Comparison of ENCODE assay signal across 29 cellular contexts in genomic region chr6:137170266-137171052, GRCh38. TPM values are rescaled to one million over a fixed set of nuclear protein-coding genes. Genes with fewer than 3 reads are reported as not detected.
DNase-seq lines count a peak whose midpoint lies in the region; ATAC-seq, FAIRE-seq and TF ChIP-seq lines count a peak whose summit lies in the region.
"Had no signal": no experiment of that assay in that cellular context is flagged by ENCODE, and none has a peak within 500 bp of the region (broad histone marks: within the 10 kb centered on the region; RNA-seq: fewer than 3 reads in every experiment).

No MANE protein-coding gene starts in this region.

- no peak overlapping the region for H2BK5ac ChIP-seq in trophoblast cell (ENCODE audit: low read depth, low read length, poor library complexity)

- H4K91ac ChIP-seq in trophoblast cell (ENCODE audit: low read depth, low read length), result no peak overlapping the region

- no peak overlapping the region for H3K14ac ChIP-seq in trophoblast cell (ENCODE audit: low read length)

- H3K79me2 ChIP-seq in Karpas-422 (ENCODE audit: low read length) (no peaks in the 10 kb centered on the region), K562 (ENCODE audit: control insufficient read depth, insufficient read depth, low read length) (no peaks in the 10 kb centered on the region), trophoblast cell (ENCODE audit: control insufficient read depth, insufficient read depth, low read length, poor library complexity) (no peaks in the 10 kb centered on the region)

- ATAC-seq in K562 (peak; percentile 69), HG03139 (IDR thresholded peaks at IDR 0.05; ENCODE audit: unreplicated experiment) (no peak), esophagus mucosa (no peak)
- ATAC-seq: A549; CD8-positive, alpha-beta T cell; Right ventricle myocardium inferior; SK-N-SH treated with all-trans-retinoic acid at 6 μM for 48 hours had no signal

- POLR2A ChIA-PET in CD8-positive, alpha-beta memory T cell (lab: Charles Lee), result no interaction called here
- POLR2A ChIA-PET in K562 (lab: Yijun Ruan, JAX), result interaction anchor here (0.6 to 1.4 kb wide), 4 partner anchors 9 to 711 kb away, joined by 3 to 4 read pairs (median 3); no protein-coding TSS in a partner anchor

- no peak for DNase-seq in CD8-positive, alpha-beta memory T cell
- no peak for DNase-seq in Karpas-422
- DNase-seq in K562 (ENCODE audit: extremely low read depth in 1 of 4, low spot score in 3 of 4), result peak in 1 of 4 experiments; percentile 58
- peak; percentile 18 to 68 for DNase-seq in trophoblast cell
- DNase-seq in D721Med (ENCODE audit: insufficient read length, low spot score), result no peak
- DNase-seq: AML-193; C1 segment of cervical spinal cord; CD8-positive, alpha-beta T cell; DMS79 treated with DMSO at 0.1 percent for 48 hours; GF-D8; H9; IMR-90; MV-4-11; NCI-H1105; NCI-H1436 treated with DMSO at 0.1 percent for 48 hours; NCI-H1930; NCI-H2107; NCI-H446; NCI-H524 treated with DMSO at 0.1 percent for 48 hours; NCI-H774; PC-9; SJCRH30 had no signal

- peak overlapping the region; percentile 36 for H3K27ac ChIP-seq in CD8-positive, alpha-beta memory T cell (ENCODE audit: low read depth, low read length)
- H3K27ac ChIP-seq in Karpas-422 (ENCODE audit: low read length) (no peak overlapping the region), K562 (ENCODE audit: extremely low read depth, low read depth, low read length) (peak overlapping the region; percentile 75), trophoblast cell (ENCODE audit: low read depth, low read length) (peak overlapping the region; percentile 40)
- H3K27ac ChIP-seq: A549, KMS-11, PC-9, SJCRH30 had no signal

- no peak overlapping the region for H4K12ac ChIP-seq in trophoblast cell (ENCODE audit: low read depth, low read length)

- TF ChIP-seq RAD21 in K562 (CRISPR knock-in tag; conservative IDR thresholded peaks at IDR 0.05 in 1 of 2, IDR thresholded peaks at IDR 0.05 in 1 of 2), result no peak; a peak in 1 of 4 replicates

- no peak overlapping the region for H3K4me3 Mint-ChIP-seq in CD8-positive, alpha-beta memory T cell
- H3K4me3 Mint-ChIP-seq: CD8-positive, alpha-beta T cell; H9 had no signal

- no peaks in the 10 kb centered on the region for H3K9me3 Mint-ChIP-seq in CD8-positive, alpha-beta memory T cell
- H3K9me3 Mint-ChIP-seq: CD8-positive, alpha-beta T cell had no signal

- H3K27me3 ChIP-seq in CD8-positive, alpha-beta memory T cell (ENCODE audit: insufficient read depth, low read length, poor library complexity, severe bottlenecking), result no peaks in the 10 kb centered on the region
- H3K27me3 ChIP-seq in Karpas-422 (ENCODE audit: low read length) (no peaks in the 10 kb centered on the region), K562 (ENCODE audit: control insufficient read depth in 2 of 2, insufficient read depth in 2 of 2, low read length in 2 of 2) (no peaks in the 10 kb centered on the region), trophoblast cell (ENCODE audit: insufficient read depth, low read length) (no peaks in the 10 kb centered on the region)
- H3K27me3 ChIP-seq: SJCRH30 had no signal

- no peaks in the 10 kb centered on the region for H3K36me3 ChIP-seq in CD8-positive, alpha-beta memory T cell (ENCODE audit: insufficient read depth, low read length)
- no peaks in the 10 kb centered on the region for H3K36me3 ChIP-seq in Karpas-422 (ENCODE audit: insufficient read depth, low read length)
- no peaks in the 10 kb centered on the region for H3K36me3 ChIP-seq in K562 (ENCODE audit: control insufficient read depth, insufficient read depth, low read length)
- no peaks in the 10 kb centered on the region for H3K36me3 ChIP-seq in trophoblast cell (ENCODE audit: control insufficient read depth in 1 of 2, insufficient read depth in 2 of 2, low read length in 2 of 2)
- H3K36me3 ChIP-seq: SJCRH30 had no signal

- FAIRE-seq in K562 (lab: Jason Lieb, UNC), result peak; percentile 71
- FAIRE-seq in D721Med (lab: Jason Lieb, UNC), result no peak
- FAIRE-seq: A549 had no signal

- no peaks in the 10 kb centered on the region for H3K27me3 Mint-ChIP-seq in CD8-positive, alpha-beta memory T cell

- H3K18ac ChIP-seq in trophoblast cell (ENCODE audit: low read length), result no peak overlapping the region

- no peak overlapping the region for H3K4me2 ChIP-seq in Karpas-422 (ENCODE audit: low read depth, low read length, poor library complexity, severe bottlenecking)
- peak overlapping the region; percentile 72 for H3K4me2 ChIP-seq in K562 (ENCODE audit: insufficient read depth, low read length)
- H3K4me2 ChIP-seq in trophoblast cell (ENCODE audit: low read length), result no peak overlapping the region
- H3K4me2 ChIP-seq: A549, KMS-11, PC-9 had no signal

- H4K20me1 ChIP-seq in Karpas-422 (ENCODE audit: insufficient read depth, low read depth, low read length) (no peaks in the 10 kb centered on the region), K562 (replicated peaks; ENCODE audit: control insufficient read depth, insufficient read depth, low read length) (no peaks in the 10 kb centered on the region)

- no peak overlapping the region for H4K8ac ChIP-seq in trophoblast cell (ENCODE audit: low read depth, low read length)

- H3K79me1 ChIP-seq in trophoblast cell (ENCODE audit: low read length), result peaks cover 1% of the 10 kb centered on the region

- in situ Hi-C loops in K562 (cut with MboI), result no loop called here

- no peak overlapping the region for H2BK120ac ChIP-seq in trophoblast cell (ENCODE audit: insufficient read depth, low read length, poor library complexity)

- no peaks in the 10 kb centered on the region for H3K9me2 ChIP-seq in Karpas-422 (replicated peaks; ENCODE audit: insufficient read depth, low read length)

- H2AK5ac ChIP-seq in trophoblast cell (ENCODE audit: low read length), result no peak overlapping the region

- TF ChIP-seq POLR2A in K562 (conservative IDR thresholded peaks at IDR 0.05), result no peak

- no peaks in the 10 kb centered on the region for H3K36me3 Mint-ChIP-seq in CD8-positive, alpha-beta memory T cell
- H3K36me3 Mint-ChIP-seq: CD8-positive, alpha-beta T cell had no signal

- CTCF ChIA-PET in CD8-positive, alpha-beta memory T cell (lab: Charles Lee), result no interaction called here
- CTCF ChIA-PET in K562 (lab: Yijun Ruan, JAX; ENCODE audit: low intra/inter-chr PET ratio), result no interaction called here

- no peak overlapping the region for H2BK12ac ChIP-seq in trophoblast cell (ENCODE audit: low read length)

- intact Hi-C loops in K562 (cut with micrococcal nuclease), result loop anchor here (1.0 kb wide), 1 partner anchor 48 kb away; no protein-coding TSS in a partner anchor

- H3K4me1 Mint-ChIP-seq in CD8-positive, alpha-beta memory T cell, result peaks cover 13 to 22% (median 17%) of the 10 kb centered on the region in 3 donors

- H2AFZ ChIP-seq in Karpas-422 (ENCODE audit: low read length) (0 out of 2 replicates have a peak overlapping the region, but pooled peaks have one; percentile 45), K562 (ENCODE audit: low read depth, low read length) (peak overlapping the region; percentile 95), trophoblast cell (ENCODE audit: insufficient read depth, low read length, poor library complexity) (no peak overlapping the region)
- H2AFZ ChIP-seq: PC-9 had no signal

- H3K4me3 ChIP-seq in CD8-positive, alpha-beta memory T cell (ENCODE audit: low read length), result no peak overlapping the region
- H3K4me3 ChIP-seq in Karpas-422 (ENCODE audit: low read length) (no peak overlapping the region), K562 (no peak overlapping the region), trophoblast cell (ENCODE audit: low read depth, low read length) (no peak overlapping the region)
- H3K4me3 ChIP-seq: A549, PC-9, SJCRH30 had no signal

- peak; percentile 58; the same call in 1 of the 2 replicates for TF ChIP-seq EP300 in K562 (IDR thresholded peaks at IDR 0.05; ENCODE audit: low read length)

- H3K4me1 ChIP-seq in CD8-positive, alpha-beta memory T cell (ENCODE audit: insufficient read depth, low read length), result peaks cover 9% of the 10 kb centered on the region
- H3K4me1 ChIP-seq in Karpas-422 (ENCODE audit: low read length), result peaks cover 35% of the 10 kb centered on the region
- H3K4me1 ChIP-seq in K562 (replicated peaks in 1 of 2; ENCODE audit: control insufficient read depth in 2 of 2, insufficient read depth in 2 of 2, low read length in 2 of 2), result peaks cover 4 to 45% of the 10 kb centered on the region in 2 experiments; a peak in 4 of 5 replicates
- peaks cover 0 to 2% of the 10 kb centered on the region in 2 experiments for H3K4me1 ChIP-seq in trophoblast cell (ENCODE audit: control insufficient read depth in 1 of 2, insufficient read depth in 2 of 2, low read length in 2 of 2)
- H3K4me1 ChIP-seq: A549, SJCRH30 had no signal

- H3K9me3 ChIP-seq in CD8-positive, alpha-beta memory T cell (ENCODE audit: low read length), result no peaks in the 10 kb centered on the region
- no peaks in the 10 kb centered on the region for H3K9me3 ChIP-seq in Karpas-422 (ENCODE audit: low read length)
- no peaks in the 10 kb centered on the region; the same call in 1 of the 2 replicates for H3K9me3 ChIP-seq in K562 (replicated peaks; ENCODE audit: control insufficient read depth, insufficient read depth, low read depth, low read length)
- peaks cover 4% of the 10 kb centered on the region for H3K9me3 ChIP-seq in trophoblast cell (ENCODE audit: insufficient read depth, low read depth, low read length)
- H3K9me3 ChIP-seq: A549, SJCRH30 had no signal

- no peaks in the 10 kb centered on the region for H3K9me1 ChIP-seq in K562 (ENCODE audit: control insufficient read depth, insufficient read depth, low read length)

- H3K27ac Mint-ChIP-seq in CD8-positive, alpha-beta memory T cell, result no peak overlapping the region
- H3K27ac Mint-ChIP-seq: CD8-positive, alpha-beta T cell; H9 had no signal

- H3K23ac ChIP-seq in trophoblast cell (ENCODE audit: low read length), result no peak overlapping the region

- WGBS in K562 (ENCODE audit: insufficient coverage, low coverage, missing lambda C conversion rate), result 8% methylated on average over 13 of the region's 13 CpGs
- no CpG with 5 or more reads among the region's 13 CpGs for WGBS in trophoblast cell (ENCODE audit: extremely low coverage, insufficient coverage, insufficient read length)

- no peak for TF ChIP-seq CTCF in K562 (IDR thresholded peaks at IDR 0.05 in 2 of 3, conservative IDR thresholded peaks at IDR 0.05 in 1 of 3; ENCODE audit: insufficient read depth in 2 of 3, low read depth in 1 of 3, low read length in 3 of 3)
- no peak for TF ChIP-seq CTCF in D721Med (IDR thresholded peaks at IDR 0.05; ENCODE audit: insufficient read depth, missing control alignments)

- BruUV-seq in K562 (replicated peaks; lab: Mats Ljungman, UMichigan), result no TSS peak

- H3K4ac ChIP-seq in trophoblast cell (ENCODE audit: low read depth, low read length), result no peak overlapping the region

- no peak overlapping the region for H3K9ac ChIP-seq in Karpas-422 (ENCODE audit: low read length)
- peak overlapping the region in 1 of 2 experiments; percentile 37; a peak in 2 of 4 replicates for H3K9ac ChIP-seq in K562 (ENCODE audit: insufficient read depth in 1 of 2, low read depth in 2 of 2, low read length in 2 of 2)
- no peak overlapping the region for H3K9ac ChIP-seq in trophoblast cell (ENCODE audit: low read length)
- H3K9ac ChIP-seq: KMS-11 had no signal

RNA-seq across cellular contexts. Expression of gene IL22RA2, which starts 3.0 kb away (rescaled TPM):
- not detected for total RNA-seq in CD8-positive, alpha-beta memory T cell
- not detected for polyA plus RNA-seq in CD8-positive, alpha-beta memory T cell
- not detected in 2 replicates for total RNA-seq in Karpas-422 (2014; rRNA removed; shearing (Covaris generic); ENCODE audit: low replicate concordance)
- total RNA-seq in K562 (2011; cell fraction: chromatin; rRNA removed; ENCODE audit: low replicate concordance), result not detected in 2 replicates
- total RNA-seq in K562 (2011; cell fraction: nucleolus; rRNA removed), result not detected in 2 replicates
- not detected in 2 replicates for total RNA-seq in K562 (2011; cell fraction: nucleoplasm; rRNA removed)
- total RNA-seq in K562 (2014; rRNA removed) (not detected in 2 replicates), K562 (2014; rRNA removed; fragmentation: Illumina TruSeq; extraction: Trizol) (not detected in 2 replicates), K562 (2015; rRNA removed; fragmentation: Illumina TruSeq; extraction: Trizol) (not detected in 2 replicates), K562 (2021) (not detected in 2 replicates), esophagus mucosa (not detected)
- polyA plus RNA-seq in K562 (2011; rRNA removed) (not detected in 2 replicates), K562 (2014; fragmentation: Illumina TruSeq; extraction: Trizol) (not detected in 2 replicates), K562 (2014; fragmentation: Nextera tagmentation; extraction: Ambion mirVana) (not detected), K562 (2014; rRNA removed) (0.03 TPM in 1 of 2 replicates, not detected in the other)
- not detected in 2 replicates for polyA plus RNA-seq in K562 (2011; cell fraction: cytosol; rRNA removed)
- not detected in 2 replicates for polyA plus RNA-seq in K562 (2011; cell fraction: nucleus; rRNA removed)
- polyA plus RNA-seq in K562 (2012), result not detected in 2 replicates
- not detected in 2 replicates for polyA minus RNA-seq in K562 (2011; rRNA and poly(A)+ RNA removed)
- not detected in 2 replicates for polyA minus RNA-seq in K562 (2011; cell fraction: cytosol; rRNA and poly(A)+ RNA removed)
- polyA minus RNA-seq in K562 (2011; cell fraction: nucleus; rRNA and poly(A)+ RNA removed), result not detected in 2 replicates
- polyA plus RNA-seq in trophoblast cell (2013), result not detected in 2 replicates
- total RNA-seq: CD8-positive, alpha-beta T cell; H9; IMR-90; PC-9; Right ventricle myocardium inferior; RPMI7951; SJCRH30 had no signal
- polyA plus RNA-seq: A549, IMR-90 had no signal

RNA-seq across cellular contexts. Expression of gene IFNGR1, which starts 48.7 kb away (rescaled TPM):
- total RNA-seq in CD8-positive, alpha-beta memory T cell, result 10 to 100 TPM; 18.9 to 19.9 TPM
- 80.0 TPM for polyA plus RNA-seq in CD8-positive, alpha-beta memory T cell
- total RNA-seq in Karpas-422 (2014; rRNA removed; shearing (Covaris generic); ENCODE audit: low replicate concordance), result 36.0 and 76.9 TPM in 2 replicates
- total RNA-seq in K562 (2011; cell fraction: chromatin; rRNA removed; ENCODE audit: low replicate concordance), result 20.6 and 45.2 TPM in 2 replicates
- 21.5 and 26.5 TPM in 2 replicates for total RNA-seq in K562 (2011; cell fraction: nucleolus; rRNA removed)
- 30.9 and 31.5 TPM in 2 replicates for total RNA-seq in K562 (2011; cell fraction: nucleoplasm; rRNA removed)
- total RNA-seq in K562 (2014; rRNA removed), result 13.4 and 14.7 TPM in 2 replicates
- 26.7 and 31.3 TPM in 2 replicates for total RNA-seq in K562 (2014; rRNA removed; fragmentation: Illumina TruSeq; extraction: Trizol)
- total RNA-seq in K562 (2015; rRNA removed; fragmentation: Illumina TruSeq; extraction: Trizol), result 33.4 and 38.9 TPM in 2 replicates
- total RNA-seq in K562 (2021), result 16.8 and 17.7 TPM in 2 replicates
- polyA plus RNA-seq in K562 (2011; rRNA removed), result 33.0 and 52.5 TPM in 2 replicates
- polyA plus RNA-seq in K562 (2011; cell fraction: cytosol; rRNA removed), result 4.8 and 21.0 TPM in 2 replicates
- polyA plus RNA-seq in K562 (2011; cell fraction: nucleus; rRNA removed), result 24.7 and 52.5 TPM in 2 replicates
- 22.6 and 25.6 TPM in 2 replicates for polyA plus RNA-seq in K562 (2012)
- 22.4 and 26.7 TPM in 2 replicates for polyA plus RNA-seq in K562 (2014; fragmentation: Illumina TruSeq; extraction: Trizol)
- 10 to 100 TPM; 41.5 to 47.0 TPM for polyA plus RNA-seq in K562 (2014; fragmentation: Nextera tagmentation; extraction: Ambion mirVana)
- polyA plus RNA-seq in K562 (2014; rRNA removed), result 19.3 and 21.2 TPM in 2 replicates
- polyA minus RNA-seq in K562 (2011; rRNA and poly(A)+ RNA removed), result 16.9 and 42.2 TPM in 2 replicates
- polyA minus RNA-seq in K562 (2011; cell fraction: cytosol; rRNA and poly(A)+ RNA removed), result 8.5 and 22.1 TPM in 2 replicates
- 11.8 and 45.1 TPM in 2 replicates for polyA minus RNA-seq in K562 (2011; cell fraction: nucleus; rRNA and poly(A)+ RNA removed)
- polyA plus RNA-seq in trophoblast cell (2013), result 58.0 and 62.9 TPM in 2 replicates
- total RNA-seq in esophagus mucosa, result 53.5 TPM

Comparison
In these comparisons a context has a peak if more than half of its experiments do, and no peak if none do; other contexts are left out.
1. DNase-seq: peak in trophoblast cell (2 of 2); none in CD8-positive, alpha-beta memory T cell (0 of 5), Karpas-422 (single experiment) and D721Med (single experiment).